14 cellular contexts compared by ENCODE assay signal in the genomic region with DNA sequence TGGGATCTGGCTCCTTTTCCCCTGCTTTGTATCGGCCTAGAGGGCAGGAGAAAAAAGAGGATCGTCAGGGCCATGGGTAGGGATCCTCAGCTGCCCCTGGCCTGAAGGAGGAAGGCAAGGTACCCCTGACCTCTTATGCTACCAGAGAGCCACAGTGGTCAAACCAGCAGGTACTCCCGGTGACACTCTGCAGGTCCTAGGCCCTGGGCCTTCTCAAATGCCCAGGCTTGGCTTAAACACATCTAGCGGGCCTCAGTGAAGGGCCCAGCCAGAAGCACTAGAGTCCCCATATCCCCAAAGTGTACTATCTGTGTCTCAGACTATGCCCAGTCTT. TPM values are rescaled to one million over a fixed set of nuclear protein-coding genes. Genes with fewer than 3 reads are reported as not detected.
DNase-seq lines count a peak whose midpoint lies in the region; ATAC-seq, FAIRE-seq and TF ChIP-seq lines count a peak whose summit lies in the region.
"Had no signal": no experiment of that assay in that cellular context is flagged by ENCODE, and none has a peak within 500 bp of the region (broad histone marks: within the 10 kb centered on the region; RNA-seq: fewer than 3 reads in every experiment).

No MANE protein-coding gene starts in this region.

- no TSS peak for BruUV-seq in GM12878 (replicated peaks; lab: Mats Ljungman, UMichigan)

- H3K79me2 ChIP-seq in GM12878 (ENCODE audit: control insufficient read depth, insufficient read depth, low read length), result peaks cover 72% of the 10 kb centered on the region

- no peak for TF ChIP-seq RAD21 in GM12878 (IDR thresholded peaks at IDR 0.05; ENCODE audit: insufficient read depth, low read depth, low read length)

- no peaks in the 10 kb centered on the region for H3K27me3 ChIP-seq in BLaER1 treated with 17β-estradiol and CSF1 and Interleukin-3, amounts not matched to agents 10 nM and 100 nM
- no peaks in the 10 kb centered on the region for H3K27me3 ChIP-seq in GM12878 (replicated peaks in 1 of 2; ENCODE audit: control insufficient read depth in 2 of 2, insufficient read depth in 2 of 2, low read length in 1 of 2)

- ATAC-seq in GM12878, result no peak
- no peak for ATAC-seq in HG03439 (IDR thresholded peaks at IDR 0.05; ENCODE audit: unreplicated experiment)
- no peak for ATAC-seq in HG02973 (IDR thresholded peaks at IDR 0.05; ENCODE audit: unreplicated experiment)
- no peak for ATAC-seq in GM18870 (IDR thresholded peaks at IDR 0.05; ENCODE audit: unreplicated experiment)
- ATAC-seq in GM19395 (IDR thresholded peaks at IDR 0.05; ENCODE audit: unreplicated experiment), result no peak
- ATAC-seq: HCT116 had no signal

- POLR2A ChIA-PET in GM12878 (lab: Charles Lee), result interaction anchor here (1.6 to 24.5 kb wide), 5 partner anchors 9 to 75 kb away, joined by 5 to 389 read pairs (median 73); no protein-coding TSS in a partner anchor

- H3K4me1 ChIP-seq in BLaER1 treated with 17β-estradiol and CSF1 and Interleukin-3, amounts not matched to agents 10 nM and 100 nM, result peaks cover 37 to 74% (median 69%) of the 10 kb centered on the region in 10 experiments
- H3K4me1 ChIP-seq in GM12878 (ENCODE audit: control insufficient read depth, insufficient read depth, low read length), result peaks cover 39% of the 10 kb centered on the region

- SMC1A ChIA-PET in GM12878 (lab: Charles Lee; ENCODE audit: uncharacterized antibody, unreplicated experiment), result interaction anchor here (0.8 to 8.5 kb wide), 11 partner anchors 8 to 71 kb away, joined by 3 to 123 read pairs (median 42); no protein-coding TSS in a partner anchor

- no peak for TF ChIP-seq EP300 in GM12878 (IDR thresholded peaks at IDR 0.05; ENCODE audit: borderline replicate concordance in 1 of 2, control insufficient read depth in 1 of 2, low read depth in 2 of 2, low read length in 2 of 2)

- RAD21 ChIA-PET in GM12878 (lab: Charles Lee; ENCODE audit: unreplicated experiment), result interaction anchor here (1.0 to 27.2 kb wide), 11 partner anchors 8 to 76 kb away, joined by 3 to 453 read pairs (median 29); no protein-coding TSS in a partner anchor

- CTCF ChIA-PET in GM12878 (lab: Yijun Ruan, JAX), result interaction anchor here (1.0 to 13.0 kb wide), 15 partner anchors 9 to 378 kb away, joined by 3 to 184 read pairs (median 6); no protein-coding TSS in a partner anchor

- peaks cover 69 to 81% (median 79%) of the 10 kb centered on the region in 11 experiments for H4K20me1 ChIP-seq in BLaER1 treated with 17β-estradiol and CSF1 and Interleukin-3, amounts not matched to agents 10 nM and 100 nM
- H4K20me1 ChIP-seq in GM12878 (ENCODE audit: control insufficient read depth, insufficient read depth), result peaks cover 39% of the 10 kb centered on the region

- no peak overlapping the region for H2AFZ ChIP-seq in GM12878 (ENCODE audit: control insufficient read depth, low read depth, low read length)
- H2AFZ ChIP-seq: PC-9 had no signal

- WGBS in GM12878 (ENCODE audit: insufficient coverage, insufficient replicate concordance, low lambda C conversion rate, missing lambda C conversion rate), result 77% methylated on average over 4 of the region's 4 CpGs

- H3K36me3 ChIP-seq in BLaER1 treated with 17β-estradiol and CSF1 and Interleukin-3, amounts not matched to agents 10 nM and 100 nM, result peaks cover 59 to 80% (median 74%) of the 10 kb centered on the region in 11 experiments
- peaks cover 48 to 54% of the 10 kb centered on the region in 2 experiments for H3K36me3 ChIP-seq in GM12878 (ENCODE audit: control insufficient read depth in 2 of 2, insufficient read depth in 2 of 2, low read length in 1 of 2)

- H3K27ac ChIP-seq in BLaER1 treated with 17β-estradiol and CSF1 and Interleukin-3, amounts not matched to agents 10 nM and 100 nM, result peak overlapping the region in 9 of 11 experiments; percentile 7 to 98 (median 96); a peak in 14 of 22 replicates
- H3K27ac ChIP-seq in GM12878 (ENCODE audit: control insufficient read depth, insufficient read depth), result peak overlapping the region; percentile 97
- H3K27ac ChIP-seq: PC-9 had no signal

- peak; percentile 18 for TF ChIP-seq POLR2A in GM19193 (IDR thresholded peaks at IDR 0.05; ENCODE audit: extremely low read depth, insufficient read depth, insufficient read length)
- peak; percentile 56 for TF ChIP-seq POLR2A in GM12878 (IDR thresholded peaks at IDR 0.05; ENCODE audit: low read depth, low read length)

- peak overlapping the region; percentile 15 to 99 (median 97); a peak in 17 of 22 replicates for H3K9ac ChIP-seq in BLaER1 treated with 17β-estradiol and CSF1 and Interleukin-3, amounts not matched to agents 10 nM and 100 nM
- H3K9ac ChIP-seq in GM12878 (ENCODE audit: control insufficient read depth, insufficient read depth, low read length), result peak overlapping the region; percentile 96

- in situ Hi-C loops in GM12878 (cut with MboI), result no loop called here

- peak overlapping the region in 7 of 10 experiments; percentile 86 to 100 (median 98); a peak in 13 of 20 replicates for H3K4me3 ChIP-seq in BLaER1 treated with 17β-estradiol and CSF1 and Interleukin-3, amounts not matched to agents 10 nM and 100 nM
- peak overlapping the region; percentile 98 for H3K4me3 ChIP-seq in GM12878
- H3K4me3 ChIP-seq: PC-9 had no signal

- no peak for TF ChIP-seq CTCF in GM12878 (IDR thresholded peaks at IDR 0.05 in 2 of 3, conservative IDR thresholded peaks at IDR 0.05 in 1 of 3; ENCODE audit: control insufficient read depth in 2 of 3, extremely low read depth in 1 of 3, insufficient read depth in 1 of 3, low read depth in 3 of 3, low read length in 3 of 3)

- FAIRE-seq in GM12878 (lab: Jason Lieb, UNC), result no peak

- intact Hi-C loops in GM12878 (cut with micrococcal nuclease; ENCODE audit: unreplicated experiment), result no loop called here
- intact Hi-C loops in posterior vena cava (cut with DNase I), result no loop called here

- H3K4me2 ChIP-seq in BLaER1 treated with 17β-estradiol and CSF1 and Interleukin-3, amounts not matched to agents 10 nM and 100 nM, result peak overlapping the region; percentile 87 to 99 (median 96); a peak in 21 of 22 replicates
- H3K4me2 ChIP-seq in GM12878 (ENCODE audit: control insufficient read depth, insufficient read depth), result peak overlapping the region; percentile 95
- H3K4me2 ChIP-seq: PC-9 had no signal

- DNase-seq in GM12878 (ENCODE audit: low read depth, low spot score), result no peak
- peak; percentile 31 for DNase-seq in posterior vena cava (ENCODE audit: low spot score)
- DNase-seq: foreskin melanocyte, NCI-H2171, PC-9 had no signal

- H3K9me3 ChIP-seq in BLaER1 treated with 17β-estradiol and CSF1 and Interleukin-3, amounts not matched to agents 10 nM and 100 nM (replicated peaks in 1 of 11), result no peaks in the 10 kb centered on the region; a peak in 1 of 22 replicates
- no peaks in the 10 kb centered on the region for H3K9me3 ChIP-seq in GM12878 (replicated peaks; ENCODE audit: control insufficient read depth, insufficient read depth, low read length)

TF ChIP-seq in GM12878, 131 proteins besides CTCF, POLR2A, EP300 and RAD21 (continues in another document):
- no peak for TF ChIP-seq IRF3 (IDR thresholded peaks at IDR 0.05)
- TF ChIP-seq POLR2AphosphoS5 (IDR thresholded peaks at IDR 0.05; ENCODE audit: low read length), result peak; percentile 51; the same call in 1 of the 2 replicates
- no peak for TF ChIP-seq SRF (IDR thresholded peaks at IDR 0.05; ENCODE audit: low read depth in 2 of 2, low read length in 2 of 2)

RNA-seq across cellular contexts. Expression of gene IRF1, which starts 3.5 kb away (rescaled TPM):
- total RNA-seq in GM12878 (2013; cell fraction: nucleolus; rRNA removed), result 216 and 219 TPM in 2 replicates
- total RNA-seq in GM12878 (2014; rRNA removed) (29.9 and 30.5 TPM in 2 replicates), GM12878 (2014; rRNA removed; fragmentation: Illumina TruSeq; extraction: Trizol) (41.9 and 45.3 TPM in 2 replicates), GM12878 (2021) (68.0 and 74.1 TPM in 2 replicates), posterior vena cava (10 to 100 TPM; 18.7 to 20.5 TPM)
- 19.0 TPM for polyA plus RNA-seq in GM12878 (2011; ENCODE audit: low read depth)
- polyA plus RNA-seq in GM12878 (2011; rRNA removed) (37.5 and 50.7 TPM in 2 replicates), GM12878 (2014; fragmentation: Illumina TruSeq; extraction: Trizol) (45.9 and 48.6 TPM in 2 replicates), GM12878 (2014; fragmentation: Nextera tagmentation; extraction: Ambion mirVana) (10 to 100 TPM in 1 of 2 experiments, 1 to 10 TPM in 1; 6.9 to 14.0 TPM), GM12878 (2014; rRNA removed) (55.9 and 56.1 TPM in 2 replicates), GM12878 (2016; fragmentation: Nextera tagmentation; extraction: Ambion mirVana) (10 to 100 TPM; 62.1 to 65.0 TPM)
- 60.7 and 77.3 TPM in 2 replicates for polyA plus RNA-seq in GM12878 (2011; cell fraction: cytosol; rRNA removed)
- 156 and 160 TPM in 2 replicates for polyA plus RNA-seq in GM12878 (2011; cell fraction: nucleus; rRNA removed)
- 32.8 and 47.6 TPM in 2 replicates for polyA plus RNA-seq in GM12878 (2012)
- polyA minus RNA-seq in GM12878 (2011; rRNA and poly(A)+ RNA removed), result 171 and 202 TPM in 2 replicates
- 47.0 and 51.0 TPM in 2 replicates for polyA minus RNA-seq in GM12878 (2011; cell fraction: cytosol; rRNA and poly(A)+ RNA removed)
- polyA minus RNA-seq in GM12878 (2011; cell fraction: nucleus; rRNA and poly(A)+ RNA removed), result 234 and 331 TPM in 2 replicates

RNA-seq across cellular contexts. Expression of gene IL5, which starts 56.3 kb away (rescaled TPM):
- total RNA-seq in GM12878 (2013; cell fraction: nucleolus; rRNA removed), result not detected in 2 replicates
- total RNA-seq in GM12878 (2014; rRNA removed), result not detected in 2 replicates
- not detected in 2 replicates for total RNA-seq in GM12878 (2014; rRNA removed; fragmentation: Illumina TruSeq; extraction: Trizol)
- not detected in 2 replicates for total RNA-seq in GM12878 (2021)
- not detected for polyA plus RNA-seq in GM12878 (2011; ENCODE audit: low read depth)
- not detected in 2 replicates for polyA plus RNA-seq in GM12878 (2011; rRNA removed)
- polyA plus RNA-seq in GM12878 (2011; cell fraction: cytosol; rRNA removed), result not detected in 2 replicates
- polyA plus RNA-seq in GM12878 (2011; cell fraction: nucleus; rRNA removed), result not detected in 2 replicates
- not detected in 2 replicates for polyA plus RNA-seq in GM12878 (2012)
- polyA plus RNA-seq in GM12878 (2014; fragmentation: Illumina TruSeq; extraction: Trizol), result not detected in 2 replicates
- polyA plus RNA-seq in GM12878 (2014; fragmentation: Nextera tagmentation; extraction: Ambion mirVana), result not detected
- polyA plus RNA-seq in GM12878 (2014; rRNA removed), result not detected in 2 replicates
- polyA plus RNA-seq in GM12878 (2016; fragmentation: Nextera tagmentation; extraction: Ambion mirVana), result not detected
- not detected in 2 replicates for polyA minus RNA-seq in GM12878 (2011; rRNA and poly(A)+ RNA removed)
- not detected in 2 replicates for polyA minus RNA-seq in GM12878 (2011; cell fraction: cytosol; rRNA and poly(A)+ RNA removed)
- polyA minus RNA-seq in GM12878 (2011; cell fraction: nucleus; rRNA and poly(A)+ RNA removed), result not detected in 2 replicates
- total RNA-seq in posterior vena cava, result not detected
- total RNA-seq: LHCN-M2, PC-9, progenitor cell of endocrine pancreas had no signal
